16 cellular contexts compared by ENCODE assay signal in genomic region chr6:122264557-122264956, GRCh38.
DNase-seq lines count a peak whose midpoint lies in the region; ATAC-seq, FAIRE-seq and TF ChIP-seq lines count a peak whose summit lies in the region.
"Had no signal": no experiment of that assay in that cellular context is flagged by ENCODE, and none has a peak within 500 bp of the region (broad histone marks: within the 10 kb centered on the region; RNA-seq: fewer than 3 reads in every experiment).

No MANE protein-coding gene starts in this region.

- H3K4me1 ChIP-seq in H9 (ENCODE audit: insufficient read depth, low read length): no peaks in the 10 kb centered on the region; the same call in 1 of the 2 replicates
- H3K4me1 ChIP-seq in H1 (replicated peaks in 1 of 4; ENCODE audit: control insufficient read depth in 3 of 4, insufficient read depth in 4 of 4, low read length in 3 of 4): peaks cover 0 to 10% (median under 1%) of the 10 kb centered on the region in 4 experiments; a peak in 1 of 7 replicates
- no peaks in the 10 kb centered on the region for H3K4me1 ChIP-seq in iPS DF 6.9 (ENCODE audit: control insufficient read depth, insufficient read depth, low read length)
- H3K4me1 ChIP-seq in neural progenitor cell: no peaks in the 10 kb centered on the region
- H3K4me1 ChIP-seq in effector memory CD4-positive, alpha-beta T cell (ENCODE audit: control insufficient read depth, insufficient read depth, low read length, poor library complexity, severe bottlenecking): no peaks in the 10 kb centered on the region
- no peaks in the 10 kb centered on the region for H3K4me1 ChIP-seq in left lung
- H3K4me1 ChIP-seq: BE2C had no signal

- H3K36me3 Mint-ChIP-seq in H9 (ENCODE audit: insufficient read depth in 1 of 3, low read depth in 3 of 3) (peaks cover 5 to 18% (median 17%) of the 10 kb centered on the region in 3 experiments), neural progenitor cell (no peaks in the 10 kb centered on the region)
- H3K36me3 Mint-ChIP-seq: CD4-positive, CD25-positive, alpha-beta regulatory T cell; CD8-positive, alpha-beta memory T cell had no signal

- peak overlapping the region; percentile 58 to 65 (median 62); a peak in 3 of 7 replicates for H3K27ac Mint-ChIP-seq in H9
- no peak overlapping the region for H3K27ac Mint-ChIP-seq in neural progenitor cell
- H3K27ac Mint-ChIP-seq: CD4-positive, CD25-positive, alpha-beta regulatory T cell; CD8-positive, alpha-beta memory T cell had no signal

- WGBS in H9 (ENCODE audit: extremely low coverage, insufficient read length, low lambda C conversion rate): no CpG with 5 or more reads among the region's 2 CpGs
- 20% methylated on average over 2 of the region's 2 CpGs; no CpG with 5 or more reads in 1 of the 2 experiments for WGBS in H1 (ENCODE audit: extremely low coverage in 1 of 2, insufficient coverage in 1 of 2, insufficient read length in 1 of 2, insufficient replicate concordance in 2 of 2, low coverage in 1 of 2, low lambda C conversion rate in 2 of 2, missing lambda C conversion rate in 1 of 2), 2 experiments
- WGBS in iPS DF 6.9 (ENCODE audit: insufficient coverage, insufficient read length): no CpG with 5 or more reads among the region's 2 CpGs

- H3K56ac ChIP-seq in H9 (ENCODE audit: insufficient read length, low read depth, low read length) (no peak overlapping the region), H1 (replicated peaks; ENCODE audit: insufficient read length, low read depth, low read length) (no peak overlapping the region)

- H3K4me3 Mint-ChIP-seq in H9: no peak overlapping the region
- H3K4me3 Mint-ChIP-seq in neural progenitor cell: no peak overlapping the region
- H3K4me3 Mint-ChIP-seq: CD4-positive, CD25-positive, alpha-beta regulatory T cell; CD8-positive, alpha-beta memory T cell had no signal

- H3K23ac ChIP-seq in H9 (ENCODE audit: insufficient read length, low read depth, low read length) (no peak overlapping the region), H1 (ENCODE audit: insufficient read length) (no peak overlapping the region)

- peak overlapping the region in 1 of 4 experiments; percentile 39; a peak in 1 of 8 replicates for H3K4me3 ChIP-seq in H1 (ENCODE audit: extremely low read depth in 1 of 4, insufficient read depth in 2 of 4, low read depth in 3 of 4, low read length in 4 of 4)
- no peak overlapping the region for H3K4me3 ChIP-seq in iPS DF 6.9 (ENCODE audit: low read length)
- H3K4me3 ChIP-seq in neural progenitor cell: no peak overlapping the region
- H3K4me3 ChIP-seq in effector memory CD4-positive, alpha-beta T cell (ENCODE audit: insufficient read depth, low read depth, low read length, poor library complexity, severe bottlenecking): no peak overlapping the region
- H3K4me3 ChIP-seq in left lung: no peak overlapping the region

- H3K27ac ChIP-seq in H9 (ENCODE audit: insufficient read length, low read depth, low read length): no peak overlapping the region
- H3K27ac ChIP-seq in H1 (ENCODE audit: low read depth, low read length): no peak overlapping the region
- no peak overlapping the region for H3K27ac ChIP-seq in iPS DF 6.9 (ENCODE audit: low read length)
- H3K27ac ChIP-seq in neural progenitor cell: no peak overlapping the region
- no peak overlapping the region for H3K27ac ChIP-seq in effector memory CD4-positive, alpha-beta T cell (ENCODE audit: insufficient read depth, low read length, poor library complexity, severe bottlenecking)
- H3K27ac ChIP-seq in left lung: no peak overlapping the region
- H3K27ac ChIP-seq: KMS-11 had no signal

- DNase-seq in H9 (no peak), H1 (ENCODE audit: low read depth in 1 of 2, low spot score in 2 of 2) (no peak), iPS DF 6.9 (ENCODE audit: low read depth, low spot score) (peak; percentile 4), neural progenitor cell (ENCODE audit: low spot score) (no peak), HUDEP-2 (lab: John Stamatoyannopoulos, UW; ENCODE audit: unreplicated experiment in 76 of 76) (no peak), left lung (no peak)
- no peak for DNase-seq in effector memory CD4-positive, alpha-beta T cell
- DNase-seq: BE2C; C1 segment of cervical spinal cord; CD4-positive, CD25-positive, alpha-beta regulatory T cell; CD8-positive, alpha-beta memory T cell; COR-L47 had no signal

- no peaks in the 10 kb centered on the region for H3K27me3 Mint-ChIP-seq in H9 (ENCODE audit: low read depth)
- H3K27me3 Mint-ChIP-seq in neural progenitor cell (ENCODE audit: insufficient read depth, low read depth): no peaks in the 10 kb centered on the region
- H3K27me3 Mint-ChIP-seq: CD4-positive, CD25-positive, alpha-beta regulatory T cell; CD8-positive, alpha-beta memory T cell had no signal

- CTCF ChIA-PET in H1 (lab: Charles Lee; ENCODE audit: partially characterized antibody): interaction anchor here (1.3 kb wide), 1 partner anchor 13 kb away, joined by 4 read pairs; no protein-coding TSS in a partner anchor

- H3K9me3 Mint-ChIP-seq in H9: peaks cover 15 to 19% of the 10 kb centered on the region in 2 experiments
- H3K9me3 Mint-ChIP-seq in neural progenitor cell: peaks cover 3% of the 10 kb centered on the region

- H3F3A ChIP-seq in neural progenitor cell (ENCODE audit: low read depth): no peaks in the 10 kb centered on the region

- no peak for TF ChIP-seq EP300 in H1 (IDR thresholded peaks at IDR 0.05; ENCODE audit: borderline replicate concordance in 1 of 2, low read depth in 2 of 2, low read length in 2 of 2)

- H3K23me2 ChIP-seq in H9 (ENCODE audit: insufficient read length, low read depth, low read length, poor library complexity, severe bottlenecking) (no peaks in the 10 kb centered on the region), H1 (ENCODE audit: low read depth, low read length) (no peaks in the 10 kb centered on the region)

- no peaks in the 10 kb centered on the region for H3K79me1 ChIP-seq in H9 (ENCODE audit: insufficient read depth, low read depth, low read length, poor library complexity, severe bottlenecking)
- no peaks in the 10 kb centered on the region for H3K79me1 ChIP-seq in H1 (ENCODE audit: low read depth, low read length)

- no peak overlapping the region for H3K4ac ChIP-seq in H9 (ENCODE audit: low read depth, low read length)
- H3K4ac ChIP-seq in H1 (replicated peaks; ENCODE audit: insufficient read length, low read depth, low read length): no peak overlapping the region

- H4K5ac ChIP-seq in H9 (ENCODE audit: insufficient read length, low read depth, low read length) (no peak overlapping the region), H1 (ENCODE audit: insufficient read length, low read depth, low read length) (peak overlapping the region; percentile 28)

- no peaks in the 10 kb centered on the region for H3K27me3 ChIP-seq in H9 (ENCODE audit: insufficient read depth, low read length)
- no peaks in the 10 kb centered on the region for H3K27me3 ChIP-seq in H1 (replicated peaks in 1 of 4; ENCODE audit: control insufficient read depth in 3 of 4, extremely low read depth in 1 of 4, insufficient read depth in 3 of 4, low read length in 3 of 4)
- H3K27me3 ChIP-seq in iPS DF 6.9 (ENCODE audit: control insufficient read depth, insufficient read depth, low read length): no peaks in the 10 kb centered on the region
- H3K27me3 ChIP-seq in neural progenitor cell: no peaks in the 10 kb centered on the region
- H3K27me3 ChIP-seq in effector memory CD4-positive, alpha-beta T cell (replicated peaks; ENCODE audit: control insufficient read depth, insufficient read depth, low read length, poor library complexity, severe bottlenecking): no peaks in the 10 kb centered on the region
- H3K27me3 ChIP-seq in left lung: no peaks in the 10 kb centered on the region
- H3K27me3 ChIP-seq: BE2C had no signal

- peaks cover 0 to 7% (median 1%) of the 10 kb centered on the region in 4 experiments; a peak in 1 of 8 replicates for H3K36me3 ChIP-seq in H1 (ENCODE audit: control insufficient read depth in 2 of 4, insufficient read depth in 4 of 4, low read length in 3 of 4)
- H3K36me3 ChIP-seq in iPS DF 6.9 (ENCODE audit: control insufficient read depth, insufficient read depth, low read length): no peaks in the 10 kb centered on the region
- H3K36me3 ChIP-seq in neural progenitor cell: no peaks in the 10 kb centered on the region
- H3K36me3 ChIP-seq in effector memory CD4-positive, alpha-beta T cell (ENCODE audit: control insufficient read depth, insufficient read depth, low read length): no peaks in the 10 kb centered on the region
- no peaks in the 10 kb centered on the region for H3K36me3 ChIP-seq in left lung
- H3K36me3 ChIP-seq: BE2C had no signal

- H3K9me3 ChIP-seq in H9 (ENCODE audit: control insufficient read depth, low read depth, low read length): no peaks in the 10 kb centered on the region
- peaks cover 7 to 9% of the 10 kb centered on the region in 2 experiments; a peak in 3 of 4 replicates for H3K9me3 ChIP-seq in H1 (ENCODE audit: insufficient read depth in 2 of 2, low read depth in 1 of 2, low read length in 1 of 2)
- no peaks in the 10 kb centered on the region for H3K9me3 ChIP-seq in iPS DF 6.9 (ENCODE audit: control insufficient read depth, insufficient read depth, low read length)
- no peaks in the 10 kb centered on the region for H3K9me3 ChIP-seq in neural progenitor cell (ENCODE audit: low read depth)
- H3K9me3 ChIP-seq in effector memory CD4-positive, alpha-beta T cell (ENCODE audit: control insufficient read depth, low read length): no peaks in the 10 kb centered on the region
- peaks cover 0 to 8% of the 10 kb centered on the region in 2 donors for H3K9me3 ChIP-seq in left lung
- H3K9me3 ChIP-seq: BE2C had no signal

- peak; percentile 91 for FAIRE-seq in H1 (lab: Jason Lieb, UNC)
- FAIRE-seq: G401.6, GM12891 had no signal

- H4K8ac ChIP-seq in H9 (replicated peaks; ENCODE audit: insufficient read length, low read depth, low read length) (no peak overlapping the region), H1 (ENCODE audit: extremely low read depth, insufficient read depth, low read length) (no peak overlapping the region)

- H3K14ac ChIP-seq in H9 (ENCODE audit: insufficient read depth, low read length): no peak overlapping the region
- H3K14ac ChIP-seq in H1 (ENCODE audit: insufficient read length): no peak overlapping the region

- no peak for TF ChIP-seq CTCF in H9 (conservative IDR thresholded peaks at IDR 0.05)
- TF ChIP-seq CTCF in H1 (IDR thresholded peaks at IDR 0.05; ENCODE audit: control extremely low read depth in 1 of 3, insufficient read depth in 1 of 3, low read depth in 1 of 3, low read length in 3 of 3): no peak
- no peak for TF ChIP-seq CTCF in neural progenitor cell (IDR thresholded peaks at IDR 0.05)
- no peak for TF ChIP-seq CTCF in left lung (IDR thresholded peaks at IDR 0.05)

- H4K91ac ChIP-seq in H9 (ENCODE audit: insufficient read length, low read depth, low read length): no peak overlapping the region
- no peak overlapping the region for H4K91ac ChIP-seq in H1 (replicated peaks; ENCODE audit: insufficient read length, low read length)

- H3K4me2 ChIP-seq in H9 (ENCODE audit: insufficient read depth, insufficient read length, low read length) (no peak overlapping the region), H1 (ENCODE audit: insufficient read depth in 1 of 2, low read depth in 2 of 2, low read length in 2 of 2) (peak overlapping the region; percentile 35; a peak in 1 of 4 replicates), neural progenitor cell (no peak overlapping the region)
- H3K4me2 ChIP-seq: KMS-11 had no signal

- H2BK15ac ChIP-seq in H9 (ENCODE audit: low read depth, low read length) (no peak overlapping the region), H1 (ENCODE audit: low read length) (no peak overlapping the region)

- H2BK20ac ChIP-seq in H9 (ENCODE audit: low read depth, low read length, poor library complexity, severe bottlenecking) (no peak overlapping the region), H1 (ENCODE audit: low read length) (no peak overlapping the region)

- POLR2A ChIA-PET in H1 (lab: Charles Lee; ENCODE audit: partially characterized antibody): no interaction called here

- no peak overlapping the region for H3T11ph ChIP-seq in H9 (ENCODE audit: low read length)

- H2BK12ac ChIP-seq in H9 (ENCODE audit: insufficient read length, low read depth, low read length) (no peak overlapping the region), H1 (ENCODE audit: low read depth, low read length) (no peak overlapping the region)

- H2AFZ ChIP-seq in H9 (ENCODE audit: low read length) (no peak overlapping the region), H1 (ENCODE audit: low read length) (no peak overlapping the region), neural progenitor cell (replicated peaks) (peak overlapping the region; percentile 8)

- H2AK5ac ChIP-seq in H9 (ENCODE audit: insufficient read length, low read length): no peak overlapping the region
- no peak overlapping the region for H2AK5ac ChIP-seq in H1 (ENCODE audit: low read depth, low read length)

- H2BK120ac ChIP-seq in H9 (ENCODE audit: low read depth, low read length, poor library complexity, severe bottlenecking) (no peak overlapping the region), H1 (replicated peaks; ENCODE audit: low read depth, low read length) (no peak overlapping the region)

- TF ChIP-seq RAD21 in H1 (IDR thresholded peaks at IDR 0.05 in 1 of 2, conservative IDR thresholded peaks at IDR 0.05 in 1 of 2; ENCODE audit: low read depth in 2 of 2, low read length in 2 of 2): no peak

- TF ChIP-seq POLR2A in H1 (IDR thresholded peaks at IDR 0.05; ENCODE audit: control extremely low read depth in 1 of 2, low read depth in 2 of 2, low read length in 2 of 2): no peak

- H4K20me1 ChIP-seq in H9 (ENCODE audit: control insufficient read depth, insufficient read depth, insufficient read length) (no peaks in the 10 kb centered on the region), H1 (replicated peaks in 1 of 2; ENCODE audit: control insufficient read depth in 1 of 2, insufficient read depth in 2 of 2, low read length in 2 of 2) (no peaks in the 10 kb centered on the region), neural progenitor cell (ENCODE audit: low read depth) (no peaks in the 10 kb centered on the region)

- no peak overlapping the region for H3K9ac ChIP-seq in H9 (ENCODE audit: extremely low read depth, insufficient read length, low read length)
- H3K9ac ChIP-seq in H1 (replicated peaks in 1 of 4; ENCODE audit: extremely low read depth in 1 of 4, low read depth in 3 of 4, low read length in 3 of 4): no peak overlapping the region
- no peak overlapping the region for H3K9ac ChIP-seq in neural progenitor cell
- H3K9ac ChIP-seq: KMS-11 had no signal

- H3K18ac ChIP-seq in H9 (ENCODE audit: insufficient read length, low read depth, low read length) (no peak overlapping the region), H1 (ENCODE audit: extremely low read depth, low read length) (no peak overlapping the region)

- H3K79me2 ChIP-seq in H9 (ENCODE audit: insufficient read depth, low read length): no peaks in the 10 kb centered on the region
- H3K79me2 ChIP-seq in H1 (ENCODE audit: control insufficient read depth in 1 of 2, insufficient read depth in 2 of 2, low read length in 2 of 2): no peaks in the 10 kb centered on the region
- H3K79me2 ChIP-seq in neural progenitor cell (ENCODE audit: low read depth): no peaks in the 10 kb centered on the region

- intact Hi-C loops in left lung (cut with DNase I): no loop called here

- peaks cover 13 to 19% of the 10 kb centered on the region in 2 experiments for H3K4me1 Mint-ChIP-seq in H9
- peaks cover 18% of the 10 kb centered on the region for H3K4me1 Mint-ChIP-seq in neural progenitor cell
- H3K4me1 Mint-ChIP-seq: CD4-positive, CD25-positive, alpha-beta regulatory T cell; CD8-positive, alpha-beta memory T cell had no signal

- H2BK5ac ChIP-seq in H9 (ENCODE audit: insufficient read length, low read length) (no peak overlapping the region), H1 (ENCODE audit: low read depth, low read length) (no peak overlapping the region)

- ATAC-seq in left lung (no peak), GM19035 (IDR thresholded peaks at IDR 0.05; ENCODE audit: unreplicated experiment) (no peak)

Comparison
In these comparisons a context has a peak if more than half of its experiments do, and no peak if none do; other contexts are left out.
1. H3K4me2 ChIP-seq: peak in H1 (2 of 2); none in H9 (single experiment) and neural progenitor cell (single experiment).